ENCODE assay signal across 11 cellular contexts in genomic region chr9:89536618-89537017, GRCh38. TPM values are rescaled to one million over a fixed set of nuclear protein-coding genes. Genes with fewer than 3 reads are reported as not detected.
A peak's percentile ranks its signal among the peaks of the same experiment; 100 is the strongest.
DNase-seq lines count a peak whose midpoint lies in the region; ATAC-seq, FAIRE-seq and TF ChIP-seq lines count a peak whose summit lies in the region.
"Had no signal": no experiment of that assay in that cellular context is flagged by ENCODE, and none has a peak within 500 bp of the region (broad histone marks: within the 10 kb centered on the region; RNA-seq: fewer than 3 reads in every experiment).

No MANE protein-coding gene starts in this region.

- H2AFZ ChIP-seq in HepG2 (ENCODE audit: low read length), result no peak overlapping the region

- POLR2A ChIA-PET in HepG2 (lab: Yijun Ruan, JAX) (no interaction called here), MCF 10A (lab: Yijun Ruan, JAX) (no interaction called here)

- peak overlapping the region; percentile 16 to 72 (median 66) for H3K4me2 ChIP-seq in BLaER1 treated with 17β-estradiol and CSF1 and Interleukin-3, amounts not matched to agents 10 nM and 100 nM
- H3K4me2 ChIP-seq in HepG2 (ENCODE audit: low read depth, low read length), result no peak overlapping the region

- no peak for TF ChIP-seq POLR2A in HepG2 (IDR thresholded peaks at IDR 0.05; ENCODE audit: insufficient read depth in 1 of 2, low read depth in 2 of 2, low read length in 2 of 2)

- no peak overlapping the region for H3K27ac Mint-ChIP-seq in MCF 10A (ENCODE audit: low read depth, unreplicated experiment)

- H3K4me1 Mint-ChIP-seq in MCF 10A (ENCODE audit: insufficient read depth, unreplicated experiment), result no peaks in the 10 kb centered on the region

- H3K79me2 ChIP-seq in HepG2 (ENCODE audit: insufficient read depth, low read length), result no peaks in the 10 kb centered on the region

- BruUV-seq in HepG2 (replicated peaks; lab: Mats Ljungman, UMichigan), result no TSS peak
- BruUV-seq in MCF 10A (replicated peaks; lab: Mats Ljungman, UMichigan), result no TSS peak

- H3K4me3 ChIP-seq in BLaER1 treated with 17β-estradiol and CSF1 and Interleukin-3, amounts not matched to agents 10 nM and 100 nM, result no peak overlapping the region
- peak overlapping the region; percentile 18 for H3K4me3 ChIP-seq in effector memory CD4-positive, alpha-beta T cell (ENCODE audit: insufficient read depth, low read depth, low read length, poor library complexity, severe bottlenecking)
- no peak overlapping the region for H3K4me3 ChIP-seq in HepG2 (replicated peaks in 1 of 3; ENCODE audit: insufficient read depth in 1 of 3, low read depth in 2 of 3, low read length in 3 of 3)

- FAIRE-seq in HepG2 (lab: Jason Lieb, UNC), result no peak
- FAIRE-seq: bronchial epithelial cell had no signal

- ATAC-seq in GM18907 (IDR thresholded peaks at IDR 0.05; ENCODE audit: unreplicated experiment) (peak; percentile 20), HG03460 (IDR thresholded peaks at IDR 0.05; ENCODE audit: unreplicated experiment) (peak; percentile 46), HepG2 (no peak)

- no peak overlapping the region for H3K4me3 Mint-ChIP-seq in MCF 10A (ENCODE audit: unreplicated experiment)

- no peak for TF ChIP-seq RAD21 in HepG2 (CRISPR knock-in tag; IDR thresholded peaks at IDR 0.05)

- H3K27ac ChIP-seq in BLaER1 treated with 17β-estradiol and CSF1 and Interleukin-3, amounts not matched to agents 10 nM and 100 nM, result peak overlapping the region in 8 of 11 experiments; percentile 20 to 64 (median 47); a peak in 14 of 22 replicates
- H3K27ac ChIP-seq in effector memory CD4-positive, alpha-beta T cell (ENCODE audit: insufficient read depth, low read length, poor library complexity, severe bottlenecking), result peak overlapping the region; percentile 62
- no peak overlapping the region for H3K27ac ChIP-seq in HepG2 (ENCODE audit: extremely low read length, insufficient read depth, low read length)
- H3K27ac ChIP-seq: C4-2B had no signal

- CTCF ChIA-PET in HepG2 (lab: Yijun Ruan, JAX; ENCODE audit: low intra/inter-chr PET ratio, low total read pairs) (no interaction called here), MCF 10A (lab: Yijun Ruan, JAX) (interaction anchor here (0.7 kb wide), 1 partner anchor 14 kb away, joined by 3 read pairs; no protein-coding TSS in a partner anchor)

- no peak for TF ChIP-seq CTCF in HepG2 (CRISPR knock-in tag; IDR thresholded peaks at IDR 0.05)
- no peak for TF ChIP-seq CTCF in MCF 10A (IDR thresholded peaks at IDR 0.05; ENCODE audit: unreplicated experiment)

- H3K9me3 Mint-ChIP-seq in MCF 10A (ENCODE audit: unreplicated experiment), result no peaks in the 10 kb centered on the region

- H3K9me3 ChIP-seq in BLaER1 treated with 17β-estradiol and CSF1 and Interleukin-3, amounts not matched to agents 10 nM and 100 nM (replicated peaks in 1 of 11), result peaks cover 0 to 3% (median 1%) of the 10 kb centered on the region in 11 experiments; a peak in 6 of 22 replicates
- H3K9me3 ChIP-seq in effector memory CD4-positive, alpha-beta T cell (ENCODE audit: control insufficient read depth, low read length), result no peaks in the 10 kb centered on the region
- no peaks in the 10 kb centered on the region for H3K9me3 ChIP-seq in HepG2 (ENCODE audit: low read length)

- in situ Hi-C loops in HepG2 (cut with HindIII; ENCODE audit: extremely low pct_ligation_motif_present, low pct_unique_long_range_greater_than_20kb), result no loop called here

- no peaks in the 10 kb centered on the region for H3K36me3 Mint-ChIP-seq in MCF 10A (ENCODE audit: insufficient read depth, unreplicated experiment)

- no peak for TF ChIP-seq EP300 in HepG2 (IDR thresholded peaks at IDR 0.05; ENCODE audit: low read depth in 2 of 2, low read length in 2 of 2)
- no peak for TF ChIP-seq EP300 in HepG2 (CRISPR knock-in tag; IDR thresholded peaks at IDR 0.05; ENCODE audit: borderline replicate concordance)

- WGBS in HepG2 (ENCODE audit: low lambda C conversion rate), result 23% methylated on average over 5 of the region's 5 CpGs

- 0 out of 22 replicates have a peak overlapping the region, but pooled peaks of 2 of the 11 experiments have one; percentile 17 to 23 for H3K9ac ChIP-seq in BLaER1 treated with 17β-estradiol and CSF1 and Interleukin-3, amounts not matched to agents 10 nM and 100 nM
- H3K9ac ChIP-seq in HepG2 (ENCODE audit: insufficient read depth, low read depth, low read length), result no peak overlapping the region

- no peaks in the 10 kb centered on the region for H3K36me3 ChIP-seq in BLaER1 treated with 17β-estradiol and CSF1 and Interleukin-3, amounts not matched to agents 10 nM and 100 nM
- H3K36me3 ChIP-seq in effector memory CD4-positive, alpha-beta T cell (ENCODE audit: control insufficient read depth, insufficient read depth, low read length), result no peaks in the 10 kb centered on the region
- H3K36me3 ChIP-seq in HepG2 (replicated peaks in 1 of 2; ENCODE audit: control insufficient read depth in 1 of 2, insufficient read depth in 2 of 2, low read length in 2 of 2), result no peaks in the 10 kb centered on the region

- no peaks in the 10 kb centered on the region for H3K27me3 Mint-ChIP-seq in MCF 10A (ENCODE audit: insufficient read depth, unreplicated experiment)

- H3K27me3 ChIP-seq in BLaER1 treated with 17β-estradiol and CSF1 and Interleukin-3, amounts not matched to agents 10 nM and 100 nM, result peaks cover 0 to 4% (median 0%) of the 10 kb centered on the region in 11 experiments; a peak in 1 of 22 replicates
- no peaks in the 10 kb centered on the region for H3K27me3 ChIP-seq in effector memory CD4-positive, alpha-beta T cell (replicated peaks; ENCODE audit: control insufficient read depth, insufficient read depth, low read length, poor library complexity, severe bottlenecking)
- peaks cover 0 to 13% of the 10 kb centered on the region in 2 experiments; a peak in 3 of 5 replicates for H3K27me3 ChIP-seq in HepG2 (ENCODE audit: control insufficient read depth in 1 of 2, insufficient read depth in 2 of 2, low read length in 2 of 2)

- H3K4me1 ChIP-seq in BLaER1 treated with 17β-estradiol and CSF1 and Interleukin-3, amounts not matched to agents 10 nM and 100 nM, result peaks cover 18 to 28% (median 24%) of the 10 kb centered on the region in 10 experiments
- peaks cover 71% of the 10 kb centered on the region for H3K4me1 ChIP-seq in effector memory CD4-positive, alpha-beta T cell (ENCODE audit: control insufficient read depth, insufficient read depth, low read length, poor library complexity, severe bottlenecking)
- H3K4me1 ChIP-seq in HepG2 (ENCODE audit: insufficient read depth, low read length), result peaks cover 33% of the 10 kb centered on the region

- H4K20me1 ChIP-seq in BLaER1 treated with 17β-estradiol and CSF1 and Interleukin-3, amounts not matched to agents 10 nM and 100 nM, result no peaks in the 10 kb centered on the region
- H4K20me1 ChIP-seq in HepG2 (ENCODE audit: insufficient read depth, low read length), result no peaks in the 10 kb centered on the region

- DNase-seq in effector memory CD4-positive, alpha-beta T cell, result no peak
- no peak for DNase-seq in HepG2 (ENCODE audit: low spot score)
- no peak for DNase-seq in MCF 10A (ENCODE audit: unreplicated experiment)
- DNase-seq in SHP77 treated with DMSO at 0.1 percent for 48 hours (lab: John Stamatoyannopoulos, UW), result no peak
- no peak for DNase-seq in putamen (ENCODE audit: low spot score)
- DNase-seq: kidney glomerular epithelial cell had no signal

- intact Hi-C loops in HepG2 (cut with micrococcal nuclease; ENCODE audit: unreplicated experiment) (no loop called here), MCF 10A (cut with micrococcal nuclease) (no loop called here)

TF ChIP-seq in HepG2, 621 proteins besides CTCF, POLR2A, EP300 and RAD21 (continues in another document):
- no peak for TF ChIP-seq ZNF800 (CRISPR knock-in tag; IDR thresholded peaks at IDR 0.05)
- TF ChIP-seq ZNF879 (CRISPR knock-in tag; IDR thresholded peaks at IDR 0.05), result no peak
- no peak for TF ChIP-seq REPIN1 (CRISPR knock-in tag; IDR thresholded peaks at IDR 0.05; ENCODE audit: borderline replicate concordance, low read depth)
- TF ChIP-seq MED13 (CRISPR knock-in tag; IDR thresholded peaks at IDR 0.05), result no peak

RNA-seq across cellular contexts. Expression of gene SEMA4D, which starts 38.7 kb away (rescaled TPM):
- 0.07 and 0.13 TPM in 2 replicates for total RNA-seq in HepG2 (2016; rRNA removed; fragmentation: Illumina TruSeq; extraction: Trizol)
- 0.26 TPM in 1 of 2 replicates, not detected in the other for total RNA-seq in HepG2 (2016; cell fraction: cytosol; rRNA removed; fragmentation: Illumina TruSeq; extraction: Trizol; ENCODE audit: low read depth)
- total RNA-seq in HepG2 (2016; cell fraction: insoluble cytoplasmic fraction; rRNA removed; fragmentation: Illumina TruSeq; extraction: Trizol), result 0.10 and 0.13 TPM in 2 replicates
- total RNA-seq in HepG2 (2016; cell fraction: membrane; rRNA removed; fragmentation: Illumina TruSeq; extraction: Trizol), result 0.07 and 0.28 TPM in 2 replicates
- 0.44 and 0.87 TPM in 2 replicates for total RNA-seq in HepG2 (2016; cell fraction: nucleus; rRNA removed; fragmentation: Illumina TruSeq; extraction: Trizol)
- polyA plus RNA-seq in HepG2 (2011; rRNA removed), result 0.16 and 0.17 TPM in 2 replicates
- 0.12 and 0.23 TPM in 2 replicates for polyA plus RNA-seq in HepG2 (2011; cell fraction: cytosol; rRNA removed)
- polyA plus RNA-seq in HepG2 (2011; cell fraction: nucleus; rRNA removed), result 0.97 and 1.2 TPM in 2 replicates
- polyA plus RNA-seq in HepG2 (2012), result 0.85 and 1.2 TPM in 2 replicates
- 0.08 TPM in 1 of 2 replicates, not detected in the other for polyA plus RNA-seq in HepG2 (2016; cell fraction: cytosol; fragmentation: Illumina TruSeq; extraction: Trizol; ENCODE audit: low read depth)
- 0.10 and 0.16 TPM in 2 replicates for polyA plus RNA-seq in HepG2 (2016; cell fraction: insoluble cytoplasmic fraction; fragmentation: Illumina TruSeq; extraction: Trizol; ENCODE audit: low read depth)
- 0.08 and 0.11 TPM in 2 replicates for polyA plus RNA-seq in HepG2 (2016; cell fraction: membrane; fragmentation: Illumina TruSeq; extraction: Trizol; ENCODE audit: low read depth)
- polyA plus RNA-seq in HepG2 (2016; cell fraction: nucleus; fragmentation: Illumina TruSeq; extraction: Trizol; ENCODE audit: insufficient read depth, low read depth), result 0.31 and 0.86 TPM in 2 replicates
- 0.38 and 11.1 TPM in 2 replicates for polyA minus RNA-seq in HepG2 (2011; rRNA and poly(A)+ RNA removed; ENCODE audit: low replicate concordance)
- 2.1 TPM in 1 of 2 replicates, not detected in the other for polyA minus RNA-seq in HepG2 (2011; cell fraction: cytosol; rRNA and poly(A)+ RNA removed)
- 0.26 and 0.87 TPM in 2 replicates for polyA minus RNA-seq in HepG2 (2011; cell fraction: nucleus; rRNA and poly(A)+ RNA removed)
- total RNA-seq in MCF 10A (2022), result 4.2 and 7.4 TPM in 2 replicates
